Comparison of ENCODE assay signal across 8 cellular contexts in the genomic region with DNA sequence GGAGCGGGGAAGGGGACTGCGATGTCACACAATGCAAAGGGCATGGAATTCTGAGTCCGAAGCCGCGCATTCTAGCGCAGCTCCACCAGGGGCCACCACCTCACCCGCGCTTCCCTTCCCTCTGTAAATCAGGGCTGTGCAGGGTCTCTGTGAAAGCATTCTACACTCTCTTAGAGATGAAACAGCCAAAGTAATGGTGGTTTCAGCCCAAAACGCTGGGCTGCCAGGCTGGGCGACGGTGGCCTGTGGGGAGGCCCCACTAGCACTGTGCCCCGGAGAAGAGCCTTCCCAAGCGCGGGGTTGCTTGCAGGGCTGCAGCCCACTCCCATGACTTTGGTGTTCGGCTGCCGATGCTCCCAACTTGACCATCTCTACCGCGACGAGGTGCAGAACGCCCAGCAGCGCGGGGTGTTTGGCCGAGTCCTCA. TPM values are rescaled to one million over a fixed set of nuclear protein-coding genes. Genes with fewer than 3 reads are reported as not detected.
DNase-seq lines count a peak whose midpoint lies in the region; ATAC-seq and TF ChIP-seq lines count a peak whose summit lies in the region.

No MANE protein-coding gene starts in this region.

- H3K27ac Mint-ChIP-seq in activated naive CD4-positive, alpha-beta T cell treated with anti-CD3 and anti-CD28 coated beads, Interleukin-2, amount 50 U/mL, for 24 hours: no peak overlapping the region
- no peak overlapping the region for H3K27ac Mint-ChIP-seq in osteocyte (ENCODE audit: unreplicated experiment)

- ATAC-seq in GM19467 (IDR thresholded peaks at IDR 0.05; ENCODE audit: unreplicated experiment): no peak

- no peak for DNase-seq in activated naive CD4-positive, alpha-beta T cell (lab: John Stamatoyannopoulos, UW)
- DNase-seq in RPMI7951 (ENCODE audit: low read depth) (peak; percentile 58), erythroblast (lab: John Stamatoyannopoulos, UW) (peak; percentile 47 to 60), osteocyte (ENCODE audit: extremely low spot score, unreplicated experiment) (no peak), occipital lobe (lab: John Stamatoyannopoulos, UW) (no peak), globus pallidus (ENCODE audit: low spot score) (no peak)

- peak overlapping the region; percentile 51 for H3K4me3 Mint-ChIP-seq in activated naive CD4-positive, alpha-beta T cell treated with anti-CD3 and anti-CD28 coated beads, Interleukin-2, amount 50 U/mL, for 24 hours
- H3K4me3 Mint-ChIP-seq in osteocyte (ENCODE audit: unreplicated experiment): no peak overlapping the region

- no peaks in the 10 kb centered on the region for H3K9me3 Mint-ChIP-seq in activated naive CD4-positive, alpha-beta T cell treated with anti-CD3 and anti-CD28 coated beads, Interleukin-2, amount 50 U/mL, for 24 hours
- no peaks in the 10 kb centered on the region for H3K9me3 Mint-ChIP-seq in osteocyte (ENCODE audit: unreplicated experiment)

- peak; percentile 59 for TF ChIP-seq CTCF in osteocyte (IDR thresholded peaks at IDR 0.05)

- no peaks in the 10 kb centered on the region for H3K36me3 Mint-ChIP-seq in activated naive CD4-positive, alpha-beta T cell treated with anti-CD3 and anti-CD28 coated beads, Interleukin-2, amount 50 U/mL, for 24 hours
- no peaks in the 10 kb centered on the region for H3K36me3 Mint-ChIP-seq in osteocyte (ENCODE audit: unreplicated experiment)

- no peaks in the 10 kb centered on the region for H3K27me3 Mint-ChIP-seq in activated naive CD4-positive, alpha-beta T cell treated with anti-CD3 and anti-CD28 coated beads, Interleukin-2, amount 50 U/mL, for 24 hours
- H3K27me3 Mint-ChIP-seq in osteocyte (ENCODE audit: unreplicated experiment): peaks cover 3% of the 10 kb centered on the region

- H3K4me1 Mint-ChIP-seq in activated naive CD4-positive, alpha-beta T cell treated with anti-CD3 and anti-CD28 coated beads, Interleukin-2, amount 50 U/mL, for 24 hours: peaks cover 82% of the 10 kb centered on the region
- H3K4me1 Mint-ChIP-seq in osteocyte (ENCODE audit: unreplicated experiment): peaks cover 18% of the 10 kb centered on the region

- TF ChIP-seq POLR2A in erythroblast (IDR thresholded peaks at IDR 0.05; ENCODE audit: low read length): no peak

RNA-seq across cellular contexts. Expression of a gene that starts 11.4 kb away (rescaled TPM):
- total RNA-seq in RPMI7951 (2014; rRNA removed; shearing (Covaris generic)): 0.24 TPM in 1 of 2 replicates, not detected in the other
- total RNA-seq in osteocyte: 0.11 and 0.39 TPM in 2 replicates
- total RNA-seq in occipital lobe: 1.9 TPM

RNA-seq across cellular contexts. Expression of a gene that starts 15.3 kb away (rescaled TPM):
- 26.9 and 27.8 TPM in 2 replicates for total RNA-seq in RPMI7951 (2014; rRNA removed; shearing (Covaris generic))
- total RNA-seq in osteocyte (38.1 and 39.7 TPM in 2 replicates), occipital lobe (24.3 TPM)

RNA-seq across cellular contexts. Expression of a gene that starts 22.1 kb away (rescaled TPM):
- total RNA-seq in RPMI7951 (2014; rRNA removed; shearing (Covaris generic)): 0.12 and 0.39 TPM in 2 replicates
- total RNA-seq in osteocyte (0.73 TPM in 1 of 2 replicates, not detected in the other), occipital lobe (0.78 TPM)

RNA-seq across cellular contexts. Expression of a gene that starts 34.8 kb away (rescaled TPM):
- total RNA-seq in RPMI7951 (2014; rRNA removed; shearing (Covaris generic)): not detected in 2 replicates
- total RNA-seq in osteocyte: not detected in 2 replicates
- 8.0 TPM for total RNA-seq in occipital lobe

RNA-seq across cellular contexts. Expression of a gene that starts 35.4 kb away (rescaled TPM):
- total RNA-seq in RPMI7951 (2014; rRNA removed; shearing (Covaris generic)): 0.10 and 1.3 TPM in 2 replicates
- total RNA-seq in osteocyte: 3.6 and 5.8 TPM in 2 replicates
- 0.62 TPM for total RNA-seq in occipital lobe

Comparison
In these comparisons a context has a peak if more than half of its experiments do, and no peak if none do; other contexts are left out.
1. DNase-seq: peak in RPMI7951 (single experiment) and erythroblast (2 of 2); none in activated naive CD4-positive, alpha-beta T cell (0 of 4), osteocyte (single experiment), occipital lobe (single experiment) and globus pallidus (single experiment).